8 cellular contexts compared by ENCODE assay signal in genomic region chr17:81871387-81872120, GRCh38. TPM values are rescaled to one million over a fixed set of nuclear protein-coding genes. Genes with fewer than 3 reads are reported as not detected.
DNase-seq lines count a peak whose midpoint lies in the region; ATAC-seq lines count a peak whose summit lies in the region.

No MANE protein-coding gene starts in this region.

- H3K18ac ChIP-seq in neuronal stem cell (ENCODE audit: low read length) = peak overlapping the region; percentile 100

- H3K9ac ChIP-seq in neuronal stem cell (ENCODE audit: low read depth, low read length, poor library complexity) = peak overlapping the region; percentile 100

- in situ Hi-C loops in KBM-7 (cut with MboI; ENCODE audit: low pct_unique_long_range_greater_than_20kb, low sequenced_read_pairs) = no loop called here

- H3K36me3 ChIP-seq in CD8-positive, alpha-beta memory T cell (ENCODE audit: insufficient read depth, low read length) = peaks cover 21% of the 10 kb centered on the region
- peaks cover 15 to 38% of the 10 kb centered on the region in 2 donors for H3K36me3 ChIP-seq in neuronal stem cell (replicated peaks in 1 of 2; ENCODE audit: control insufficient read depth in 2 of 2, insufficient read depth in 2 of 2, low read length in 2 of 2)

- DNase-seq in CD8-positive, alpha-beta memory T cell = peak; percentile 95 to 98 (median 95)
- DNase-seq in KBM-7 (peak; percentile 81), SHP77 treated with DMSO at 0.1 percent for 48 hours (lab: John Stamatoyannopoulos, UW) (peak; percentile 59), foreskin melanocyte (peak; percentile 74), neuronal stem cell (ENCODE audit: low spot score) (peak; percentile 81), substantia nigra (lab: John Stamatoyannopoulos, UW) (peak; percentile 33 to 95 (median 85))
- DNase-seq in activated gamma-delta T cell treated with anti-CD3 and anti-CD28 coated beads, Interleukin-2, amount 50 U/mL, for 16 hours (ENCODE audit: low read depth) = peak; percentile 94

- peak overlapping the region; percentile 99 for H4K91ac ChIP-seq in neuronal stem cell (ENCODE audit: low read depth, low read length, poor library complexity)

- peaks cover 23 to 51% (median 25%) of the 10 kb centered on the region in 3 donors for H3K4me1 Mint-ChIP-seq in CD8-positive, alpha-beta memory T cell

- H3K27ac Mint-ChIP-seq in CD8-positive, alpha-beta memory T cell = peak overlapping the region; percentile 90 to 98 (median 94)

- peak overlapping the region; percentile 84 for H3K4me2 ChIP-seq in neuronal stem cell (ENCODE audit: insufficient read depth, low read length, poor library complexity, severe bottlenecking)

- H4K8ac ChIP-seq in neuronal stem cell (ENCODE audit: low read depth, low read length) = peak overlapping the region; percentile 100

- H3K9me3 Mint-ChIP-seq in CD8-positive, alpha-beta memory T cell = no peaks in the 10 kb centered on the region

- H2BK120ac ChIP-seq in neuronal stem cell (ENCODE audit: low read depth, low read length) = no peak overlapping the region

- CTCF ChIA-PET in CD8-positive, alpha-beta memory T cell (lab: Charles Lee) = interaction anchor here (1.4 to 1.5 kb wide), 2 partner anchors 46 to 88 kb away, joined by 3 read pairs; no protein-coding TSS in a partner anchor

- peaks cover 0 to 3% of the 10 kb centered on the region in 2 donors for H3K27me3 Mint-ChIP-seq in CD8-positive, alpha-beta memory T cell

- H2BK5ac ChIP-seq in neuronal stem cell (ENCODE audit: low read length) = peak overlapping the region; percentile 94

- no CpG with 5 or more reads among the region's 78 CpGs for WGBS in neuronal stem cell (ENCODE audit: extremely low coverage in 2 of 2, insufficient read length in 2 of 2, insufficient replicate concordance in 1 of 2), 2 donors

- H2AK5ac ChIP-seq in neuronal stem cell (ENCODE audit: low read depth, low read length) = peak overlapping the region; percentile 100

- peak overlapping the region; percentile 98 for H3K27ac ChIP-seq in CD8-positive, alpha-beta memory T cell (ENCODE audit: low read depth, low read length)
- H3K27ac ChIP-seq in neuronal stem cell (replicated peaks; ENCODE audit: low read length) = peak overlapping the region; percentile 76
- peak overlapping the region; percentile 91 for H3K27ac ChIP-seq in substantia nigra (ENCODE audit: low read depth, low read length, poor library complexity, severe bottlenecking)

- peak overlapping the region; percentile 99 for H3K23ac ChIP-seq in neuronal stem cell (ENCODE audit: low read depth, low read length, poor library complexity)

- peak overlapping the region; percentile 30 for H2BK12ac ChIP-seq in neuronal stem cell (ENCODE audit: low read length)

- H3K4ac ChIP-seq in neuronal stem cell (ENCODE audit: low read length) = peak overlapping the region; percentile 100

- no peaks in the 10 kb centered on the region for H3K9me3 ChIP-seq in CD8-positive, alpha-beta memory T cell (ENCODE audit: low read length)
- peaks cover 0 to 1% of the 10 kb centered on the region in 2 donors for H3K9me3 ChIP-seq in neuronal stem cell (replicated peaks in 1 of 2; ENCODE audit: control insufficient read depth in 2 of 2, insufficient read depth in 1 of 2, low read depth in 1 of 2, low read length in 2 of 2)

- H3K27me3 ChIP-seq in CD8-positive, alpha-beta memory T cell (ENCODE audit: insufficient read depth, low read length, poor library complexity, severe bottlenecking) = no peaks in the 10 kb centered on the region
- no peaks in the 10 kb centered on the region for H3K27me3 ChIP-seq in neuronal stem cell (ENCODE audit: control insufficient read depth in 3 of 3, insufficient read depth in 3 of 3, low read depth in 1 of 3, low read length in 3 of 3)

- H3K4me3 Mint-ChIP-seq in CD8-positive, alpha-beta memory T cell = peak overlapping the region; percentile 81 to 94 (median 88)

- H2BK15ac ChIP-seq in neuronal stem cell (ENCODE audit: low read length) = peak overlapping the region; percentile 95

- peaks cover 43% of the 10 kb centered on the region for H3K4me1 ChIP-seq in CD8-positive, alpha-beta memory T cell (ENCODE audit: insufficient read depth, low read length)
- H3K4me1 ChIP-seq in neuronal stem cell (ENCODE audit: control insufficient read depth in 2 of 2, insufficient read depth in 1 of 2, low read depth in 1 of 2, low read length in 2 of 2) = peaks cover 17 to 20% of the 10 kb centered on the region in 2 donors

- POLR2A ChIA-PET in CD8-positive, alpha-beta memory T cell (lab: Charles Lee) = interaction anchor here (0.6 to 3.1 kb wide), 5 partner anchors 10 to 218 kb away, joined by 3 to 32 read pairs (median 8); partner anchors contain the start of genes ALYREF, ANAPC11, MAFG and MRPL12

- peak; percentile 16 for ATAC-seq in GM19468 (IDR thresholded peaks at IDR 0.05; ENCODE audit: extremely low read depth, unreplicated experiment)

- peak overlapping the region; percentile 100 for H3K14ac ChIP-seq in neuronal stem cell (ENCODE audit: low read length)

- peaks cover 21% of the 10 kb centered on the region for H3K79me1 ChIP-seq in neuronal stem cell (ENCODE audit: low read depth, low read length)

- peaks cover 0 to 32% (median 2%) of the 10 kb centered on the region in 3 donors for H3K36me3 Mint-ChIP-seq in CD8-positive, alpha-beta memory T cell

- peak overlapping the region; percentile 90 for H3K4me3 ChIP-seq in CD8-positive, alpha-beta memory T cell (ENCODE audit: low read length)
- peak overlapping the region; percentile 94 to 95 for H3K4me3 ChIP-seq in neuronal stem cell (ENCODE audit: low read length in 2 of 2)

- H2AFZ ChIP-seq in neuronal stem cell (ENCODE audit: low read length) = peak overlapping the region; percentile 87

RNA-seq across cellular contexts. Expression of gene ARHGDIA, which starts 0.4 kb away (rescaled TPM):
- 100 to 1,000 TPM; 662 to 677 TPM for total RNA-seq in CD8-positive, alpha-beta memory T cell
- polyA plus RNA-seq in CD8-positive, alpha-beta memory T cell = 237 TPM
- polyA plus RNA-seq in neuronal stem cell (2013, experiment 1 of 2) = 124 TPM
- 118 TPM for polyA plus RNA-seq in neuronal stem cell (2013, experiment 2 of 2)

RNA-seq across cellular contexts. Expression of gene P4HB, which starts 11.2 kb away (rescaled TPM):
- 100 to 1,000 TPM; 463 to 482 TPM for total RNA-seq in CD8-positive, alpha-beta memory T cell
- 342 TPM for polyA plus RNA-seq in CD8-positive, alpha-beta memory T cell
- 321 TPM for polyA plus RNA-seq in neuronal stem cell (2013, experiment 1 of 2)
- polyA plus RNA-seq in neuronal stem cell (2013, experiment 2 of 2) = 298 TPM

RNA-seq across cellular contexts. Expression of gene ALYREF, which starts 19.8 kb away (rescaled TPM):
- total RNA-seq in CD8-positive, alpha-beta memory T cell = 100 to 1,000 TPM; 326 to 337 TPM
- 60.4 TPM for polyA plus RNA-seq in CD8-positive, alpha-beta memory T cell
- polyA plus RNA-seq in neuronal stem cell (2013, experiment 1 of 2) = 76.8 TPM
- 74.5 TPM for polyA plus RNA-seq in neuronal stem cell (2013, experiment 2 of 2)

RNA-seq across cellular contexts. Expression of gene ANAPC11, which starts 20.0 kb away (rescaled TPM):
- total RNA-seq in CD8-positive, alpha-beta memory T cell = 100 to 1,000 TPM; 146 to 149 TPM
- 287 TPM for polyA plus RNA-seq in CD8-positive, alpha-beta memory T cell
- 316 TPM for polyA plus RNA-seq in neuronal stem cell (2013, experiment 1 of 2)
- 330 TPM for polyA plus RNA-seq in neuronal stem cell (2013, experiment 2 of 2)

RNA-seq across cellular contexts. Expression of gene NPB, which starts 30.5 kb away (rescaled TPM):
- under 1 TPM; 0.57 to 0.62 TPM for total RNA-seq in CD8-positive, alpha-beta memory T cell
- polyA plus RNA-seq in CD8-positive, alpha-beta memory T cell = not detected
- polyA plus RNA-seq in neuronal stem cell (2013, experiment 1 of 2) = 2.0 TPM
- 1.5 TPM for polyA plus RNA-seq in neuronal stem cell (2013, experiment 2 of 2)

Comparison
In these comparisons a context has a peak if more than half of its experiments do, and no peak if none do; other contexts are left out.
1. Peak in every context shown above with its lines: DNase-seq, ATAC-seq, H3K4me3 ChIP-seq and H3K27ac ChIP-seq.